Comparison of ENCODE assay signal across 11 cellular contexts in the genomic region with DNA sequence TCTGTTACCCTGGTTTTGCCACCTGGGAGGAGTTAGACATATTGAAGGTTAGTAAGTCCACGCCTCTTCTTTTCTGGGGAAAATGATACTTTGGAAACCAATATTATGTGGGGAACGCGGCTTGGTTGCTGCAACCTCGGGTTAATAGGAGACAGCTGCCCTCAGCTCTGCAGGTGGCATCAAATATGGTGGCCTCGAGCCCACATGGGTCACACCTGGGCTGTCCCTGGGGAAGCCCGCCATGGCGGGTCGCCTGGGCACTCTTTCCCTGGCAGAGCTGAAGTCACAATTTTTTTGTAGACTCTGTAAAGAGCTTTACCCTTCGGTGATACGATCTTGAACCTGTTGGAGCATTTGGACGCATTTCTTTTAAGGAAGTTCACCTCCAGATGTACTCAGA. TPM values are rescaled to one million over a fixed set of nuclear protein-coding genes. Genes with fewer than 3 reads are reported as not detected.
DNase-seq lines count a peak whose midpoint lies in the region; ATAC-seq and TF ChIP-seq lines count a peak whose summit lies in the region.
"Had no signal": no experiment of that assay in that cellular context is flagged by ENCODE, and none has a peak within 500 bp of the region (broad histone marks: within the 10 kb centered on the region; RNA-seq: fewer than 3 reads in every experiment).

No MANE protein-coding gene starts in this region.

- CTCF ChIA-PET in A673 (lab: Charles Lee), result no interaction called here
- CTCF ChIA-PET in activated B cell treated with CpG ODN at 0.5 μM for 24 hours (lab: Charles Lee), result no interaction called here

- POLR2A ChIA-PET in A673 (lab: Charles Lee; ENCODE audit: low non-redundant PET), result interaction anchor here (0.6 kb wide), 1 partner anchor 616 kb away, joined by 3 read pairs; no protein-coding TSS in a partner anchor
- POLR2A ChIA-PET in activated B cell treated with CpG ODN at 0.5 μM for 24 hours (lab: Charles Lee), result no interaction called here

- H3K9me3 Mint-ChIP-seq in activated B cell treated with CpG ODN at 0.5 μM for 24 hours, result no peaks in the 10 kb centered on the region
- peaks cover 4% of the 10 kb centered on the region for H3K9me3 Mint-ChIP-seq in glutamatergic neuron (ENCODE audit: unreplicated experiment)

- H3K27me3 ChIP-seq in A673 (replicated peaks; ENCODE audit: insufficient read depth, low read depth, low read length, poor library complexity) (no peaks in the 10 kb centered on the region), SJCRH30 (no peaks in the 10 kb centered on the region), WERI-Rb-1 (ENCODE audit: insufficient read depth, low read depth, severe bottlenecking) (no peaks in the 10 kb centered on the region)
- H3K27me3 ChIP-seq: gastroesophageal sphincter had no signal

- BruUV-seq in A673 (replicated peaks; lab: Mats Ljungman, UMichigan), result TSS peak; percentile 22

- no peak for TF ChIP-seq CTCF in A673 (conservative IDR thresholded peaks at IDR 0.05; ENCODE audit: low read depth, low read length)
- TF ChIP-seq CTCF in activated B cell treated with CpG ODN at 0.5 μM for 24 hours (IDR thresholded peaks at IDR 0.05), result no peak
- no peak for TF ChIP-seq CTCF in glutamatergic neuron (IDR thresholded peaks at IDR 0.05; ENCODE audit: partially characterized antibody, unreplicated experiment)
- TF ChIP-seq CTCF in WERI-Rb-1 (IDR thresholded peaks at IDR 0.05; ENCODE audit: low read depth, low read length), result no peak
- no peak for TF ChIP-seq CTCF in GM13977 (IDR thresholded peaks at IDR 0.05; ENCODE audit: extremely low read depth, insufficient read depth, missing control alignments)

- no peak overlapping the region for H3K27ac ChIP-seq in A673 (ENCODE audit: low read depth, low read length, poor library complexity, severe bottlenecking)
- no peak overlapping the region for H3K27ac ChIP-seq in SJCRH30
- H3K27ac ChIP-seq in WERI-Rb-1, result no peak overlapping the region
- H3K27ac ChIP-seq: tibial nerve had no signal

- no peak overlapping the region for H3K27ac Mint-ChIP-seq in activated B cell treated with CpG ODN at 0.5 μM for 24 hours
- H3K27ac Mint-ChIP-seq in glutamatergic neuron (ENCODE audit: unreplicated experiment), result no peak overlapping the region

- intact Hi-C loops in A673 (cut with micrococcal nuclease; ENCODE audit: unreplicated experiment) (no loop called here), activated B cell treated with CpG ODN at 0.5 μM for 24 hours (cut with micrococcal nuclease) (loop anchor here (10.0 kb wide), 1 partner anchor 1335 kb away; a partner anchor contains a TSS)

- peak overlapping the region; percentile 78 for H3K4me3 Mint-ChIP-seq in activated B cell treated with CpG ODN at 0.5 μM for 24 hours
- H3K4me3 Mint-ChIP-seq in glutamatergic neuron (ENCODE audit: unreplicated experiment), result peak overlapping the region; percentile 78

- H3K4me1 Mint-ChIP-seq in activated B cell treated with CpG ODN at 0.5 μM for 24 hours (peaks cover 34% of the 10 kb centered on the region), glutamatergic neuron (ENCODE audit: low read depth, unreplicated experiment) (no peaks in the 10 kb centered on the region)

- H3K36me3 ChIP-seq in A673 (ENCODE audit: insufficient read depth, low read length, poor library complexity, severe bottlenecking) (peaks cover 21% of the 10 kb centered on the region), SJCRH30 (no peaks in the 10 kb centered on the region), WERI-Rb-1 (peaks cover 3% of the 10 kb centered on the region; the same call in 1 of the 2 replicates)
- H3K36me3 ChIP-seq: tibial nerve had no signal

- no peak for DNase-seq in A673 (ENCODE audit: low spot score)
- no peak for DNase-seq in activated B cell treated with CpG ODN at 0.5 μM for 24 hours
- no peak for DNase-seq in glutamatergic neuron
- DNase-seq in SJCRH30, result no peak
- no peak for DNase-seq in WERI-Rb-1
- DNase-seq in NCI-H510A treated with DMSO at 0.1 percent for 48 hours (lab: John Stamatoyannopoulos, UW), result no peak
- DNase-seq in GM13977 (ENCODE audit: low spot score), result no peak
- DNase-seq: T1000 had no signal

- no peaks in the 10 kb centered on the region for H3K27me3 Mint-ChIP-seq in activated B cell treated with CpG ODN at 0.5 μM for 24 hours
- H3K27me3 Mint-ChIP-seq in glutamatergic neuron (ENCODE audit: unreplicated experiment), result peaks cover 15% of the 10 kb centered on the region

- no peak for ATAC-seq in activated B cell treated with CpG ODN at 0.5 μM for 24 hours (ENCODE audit: low read depth)
- ATAC-seq: gastroesophageal sphincter had no signal

- in situ Hi-C loops in GM13977 (cut with MboI; ENCODE audit: low pct_unique_long_range_greater_than_20kb, low sequenced_read_pairs, unreplicated experiment), result no loop called here

- H3K4me1 ChIP-seq in A673 (ENCODE audit: insufficient read depth, low read length, poor library complexity, severe bottlenecking), result peaks cover 6% of the 10 kb centered on the region
- no peaks in the 10 kb centered on the region for H3K4me1 ChIP-seq in SJCRH30

- H3K9me3 ChIP-seq in A673 (ENCODE audit: low read depth, low read length, poor library complexity, severe bottlenecking), result no peaks in the 10 kb centered on the region
- H3K9me3 ChIP-seq in SJCRH30 (replicated peaks), result no peaks in the 10 kb centered on the region
- H3K9me3 ChIP-seq in WERI-Rb-1 (ENCODE audit: severe bottlenecking), result no peaks in the 10 kb centered on the region
- H3K9me3 ChIP-seq: gastroesophageal sphincter, tibial nerve had no signal

- H3K4me3 ChIP-seq in A673 (ENCODE audit: low read depth, low read length, poor library complexity, severe bottlenecking) (no peak overlapping the region), GM08714 (ENCODE audit: low read length) (peak overlapping the region; percentile 95; the same call in 1 of the 2 replicates), SJCRH30 (no peak overlapping the region), WERI-Rb-1 (ENCODE audit: low read depth, low read length) (no peak overlapping the region)

- peaks cover 13% of the 10 kb centered on the region for H3K36me3 Mint-ChIP-seq in activated B cell treated with CpG ODN at 0.5 μM for 24 hours (ENCODE audit: low read depth)
- H3K36me3 Mint-ChIP-seq in glutamatergic neuron (ENCODE audit: unreplicated experiment), result no peaks in the 10 kb centered on the region

RNA-seq across cellular contexts. Expression of a gene that starts 2.5 kb away (rescaled TPM):
- total RNA-seq in A673 (2021) (206 and 232 TPM in 2 replicates), activated B cell treated with CpG ODN at 0.5 μM for 24 hours (42.8 and 44.7 TPM in 2 replicates), glutamatergic neuron (ENCODE audit: unreplicated experiment) (24.2 TPM)
- total RNA-seq in SJCRH30 (2014; rRNA removed; shearing (Covaris generic)), result 34.5 and 37.6 TPM in 2 replicates
